Comparison of ENCODE assay signal across 14 cellular contexts in genomic region chr4:185123479-185123878, GRCh38. TPM values are rescaled to one million over a fixed set of nuclear protein-coding genes. Genes with fewer than 3 reads are reported as not detected.
DNase-seq lines count a peak whose midpoint lies in the region; ATAC-seq, FAIRE-seq and TF ChIP-seq lines count a peak whose summit lies in the region.
"Had no signal": no experiment of that assay in that cellular context is flagged by ENCODE, and none has a peak within 500 bp of the region (broad histone marks: within the 10 kb centered on the region; RNA-seq: fewer than 3 reads in every experiment).

No MANE protein-coding gene starts in this region.

- no peak for TF ChIP-seq CTCF in MM.1S (IDR thresholded peaks at IDR 0.05; ENCODE audit: low read length)

- H3K9me2 ChIP-seq in MM.1S (replicated peaks; ENCODE audit: insufficient read depth, low read length) = no peaks in the 10 kb centered on the region

- TF ChIP-seq POLR2A in GM12892 (IDR thresholded peaks at IDR 0.05; ENCODE audit: low read depth, low read length) = no peak

- H3K36me3 ChIP-seq in BLaER1 (no peaks in the 10 kb centered on the region), MM.1S (replicated peaks; ENCODE audit: insufficient read depth, low read length) (no peaks in the 10 kb centered on the region)
- H3K36me3 ChIP-seq: HAP-1 had no signal

- H3K4me1 ChIP-seq in BLaER1 (peaks cover 25% of the 10 kb centered on the region), MM.1S (ENCODE audit: low read length) (peaks cover 31% of the 10 kb centered on the region)
- H3K4me1 ChIP-seq: Caco-2 had no signal

- FAIRE-seq in GM12892 (lab: Jason Lieb, UNC) = no peak

- H3K4me2 ChIP-seq in BLaER1 = peak overlapping the region; percentile 85
- peak overlapping the region; percentile 93 for H3K4me2 ChIP-seq in MM.1S (ENCODE audit: low read depth, low read length)

- H2AFZ ChIP-seq in MM.1S (ENCODE audit: low read length) = peak overlapping the region; percentile 15; the same call in 1 of the 2 replicates
- H2AFZ ChIP-seq: GM23248 had no signal

- no peak overlapping the region for H3K9ac ChIP-seq in BLaER1
- peak overlapping the region; percentile 16; the same call in 1 of the 2 replicates for H3K9ac ChIP-seq in MM.1S (ENCODE audit: low read length)
- H3K9ac ChIP-seq: GM23248 had no signal

- no peaks in the 10 kb centered on the region for H4K20me1 ChIP-seq in BLaER1
- no peaks in the 10 kb centered on the region for H4K20me1 ChIP-seq in MM.1S (ENCODE audit: insufficient read depth, low read length)

- no peaks in the 10 kb centered on the region for H3K79me2 ChIP-seq in MM.1S (ENCODE audit: low read length)

- DNase-seq in Caki2 (ENCODE audit: low read depth) (peak; percentile 37), MM.1S (no peak), left kidney (ENCODE audit: low read depth, low spot score) (peak; percentile 52), GM12892 (ENCODE audit: insufficient read length) (no peak)
- DNase-seq: Caco-2; CD4-positive, alpha-beta T cell; DMS153; DMS79; GF-D8; GM23248 had no signal

- no peak for ATAC-seq in GM21723 (IDR thresholded peaks at IDR 0.05; ENCODE audit: unreplicated experiment)

- in situ Hi-C loops in Caki2 (cut with HindIII; ENCODE audit: low pct_unique_long_range_greater_than_20kb, low sequenced_read_pairs) = no loop called here

- H3F3A ChIP-seq in MM.1S (ENCODE audit: insufficient read depth, low read length) = peaks cover 26% of the 10 kb centered on the region

- H3K9me3 ChIP-seq in BLaER1 (peaks cover 26% of the 10 kb centered on the region), MM.1S (replicated peaks; ENCODE audit: insufficient read depth, low read length) (no peaks in the 10 kb centered on the region)
- H3K9me3 ChIP-seq: Caco-2, HAP-1 had no signal

- peaks cover 17% of the 10 kb centered on the region for H3K27me3 ChIP-seq in BLaER1
- H3K27me3 ChIP-seq in MM.1S (replicated peaks; ENCODE audit: insufficient read depth, low read length) = no peaks in the 10 kb centered on the region

- H3K27ac ChIP-seq in BLaER1 = no peak overlapping the region
- H3K27ac ChIP-seq in MM.1S (ENCODE audit: low read length) = peak overlapping the region; percentile 78
- H3K27ac ChIP-seq: C4-2B, GM23248 had no signal

- no peak overlapping the region for H3K4me3 ChIP-seq in BLaER1
- peak overlapping the region; percentile 26 for H3K4me3 ChIP-seq in MM.1S (ENCODE audit: low read length)
- H3K4me3 ChIP-seq: GM23248, HAP-1 had no signal

RNA-seq across cellular contexts. Expression of gene SLC25A4, which starts 19.6 kb away (rescaled TPM):
- total RNA-seq in Caki2 (2014; rRNA removed; shearing (Covaris generic); ENCODE audit: low replicate concordance) = 13.2 and 23.3 TPM in 2 replicates
- 32.2 TPM for polyA plus RNA-seq in GM12892 (2012; ENCODE audit: missing spikeins)

Comparison
In these comparisons a context has a peak if more than half of its experiments do, and no peak if none do; other contexts are left out.
1. DNase-seq: peak in Caki2 (single experiment) and left kidney (single experiment); none in MM.1S (single experiment) and GM12892 (single experiment).